In the genomic region with DNA sequence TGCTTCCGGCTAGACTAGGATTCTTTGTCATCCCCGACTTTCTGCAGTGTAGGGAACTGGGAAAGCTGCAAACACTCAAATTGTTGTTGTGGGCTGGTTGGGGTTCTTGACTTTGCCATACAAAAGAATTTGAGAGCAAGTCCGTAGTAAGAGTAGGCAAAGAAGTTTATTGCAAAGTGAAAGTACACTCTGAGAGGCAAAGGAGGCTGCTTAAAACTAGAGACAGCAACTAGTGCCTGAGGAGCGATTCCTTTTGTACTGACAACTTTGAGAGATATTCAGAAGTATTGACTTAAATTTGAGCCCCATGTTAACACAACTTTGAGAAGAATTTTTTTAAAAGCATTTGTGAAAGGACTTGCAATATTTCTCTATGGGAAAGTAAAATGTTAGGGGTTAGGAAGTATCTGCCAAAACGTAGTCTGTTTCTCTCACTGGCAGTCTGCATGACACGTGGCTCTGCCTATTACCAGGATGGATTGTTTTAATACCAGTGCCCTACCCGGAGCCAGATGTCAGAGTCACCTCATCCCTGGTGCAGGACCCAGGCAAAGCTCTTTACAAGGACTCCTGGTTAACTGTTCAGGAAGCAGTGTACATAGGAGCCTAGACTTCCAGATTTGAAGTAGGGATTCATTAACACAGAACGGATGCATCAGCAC, we compare ENCODE assay signal across 8 cellular contexts.
DNase-seq lines count a peak whose midpoint lies in the region; ATAC-seq lines count a peak whose summit lies in the region.

No MANE protein-coding gene starts in this region.

- H3K36me3 Mint-ChIP-seq in activated naive CD4-positive, alpha-beta T cell treated with anti-CD3 and anti-CD28 coated beads, Interleukin-2, amount 50 U/mL, for 72 hours, result no peaks in the 10 kb centered on the region
- H3K36me3 Mint-ChIP-seq in memory B cell, result no peaks in the 10 kb centered on the region

- H3K9me3 Mint-ChIP-seq in activated naive CD4-positive, alpha-beta T cell treated with anti-CD3 and anti-CD28 coated beads, Interleukin-2, amount 50 U/mL, for 72 hours, result no peaks in the 10 kb centered on the region
- H3K9me3 Mint-ChIP-seq in memory B cell, result no peaks in the 10 kb centered on the region

- peak overlapping the region; percentile 58 for H3K4me3 Mint-ChIP-seq in memory B cell

- peak; percentile 59 to 64 for ATAC-seq in activated naive CD4-positive, alpha-beta T cell treated with anti-CD3 and anti-CD28 coated beads, Interleukin-2, amount 50 U/mL, for 72 hours
- no peak for ATAC-seq in memory B cell (ENCODE audit: low read depth)

- peak overlapping the region; percentile 23 to 53 for H3K27ac Mint-ChIP-seq in activated naive CD4-positive, alpha-beta T cell treated with anti-CD3 and anti-CD28 coated beads, Interleukin-2, amount 50 U/mL, for 72 hours
- H3K27ac Mint-ChIP-seq in memory B cell, result no peak overlapping the region

- peaks cover 12% of the 10 kb centered on the region for H3K4me1 Mint-ChIP-seq in memory B cell

- H3K27me3 Mint-ChIP-seq in memory B cell, result peaks cover 6% of the 10 kb centered on the region

- DNase-seq in stimulated activated CD4-positive, alpha-beta T cell treated with anti-CD3 and anti-CD28 coated beads, Interleukin-15, amount 100 ng/mL, for 24 hours, result peak; percentile 9
- DNase-seq in stimulated activated CD4-positive, alpha-beta T cell treated with anti-CD3 and anti-CD28 coated beads, Interleukin-12 subunit alpha, Interleukin-12 subunit beta, amount 100 ng/mL, for 4 hours, result no peak
- peak in 1 of 2 donors; percentile 18 for DNase-seq in activated naive CD4-positive, alpha-beta T cell treated with anti-CD3 and anti-CD28 coated beads, Interleukin-2, amount 50 U/mL, for 72 hours (ENCODE audit: low spot score in 2 of 2)
- no peak for DNase-seq in memory B cell (ENCODE audit: low spot score in 2 of 2)
- DNase-seq in central memory CD4-positive, alpha-beta T cell, result no peak
- no peak for DNase-seq in NCI-H2196 (lab: John Stamatoyannopoulos, UW; ENCODE audit: unreplicated experiment)
- DNase-seq in NCI-H2081 (lab: John Stamatoyannopoulos, UW), result no peak
- no peak for DNase-seq in NCI-H2107 treated with DMSO at 0.1 percent for 48 hours (lab: John Stamatoyannopoulos, UW; ENCODE audit: unreplicated experiment)
